ENCODE assay signal across 10 cellular contexts in the genomic region with DNA sequence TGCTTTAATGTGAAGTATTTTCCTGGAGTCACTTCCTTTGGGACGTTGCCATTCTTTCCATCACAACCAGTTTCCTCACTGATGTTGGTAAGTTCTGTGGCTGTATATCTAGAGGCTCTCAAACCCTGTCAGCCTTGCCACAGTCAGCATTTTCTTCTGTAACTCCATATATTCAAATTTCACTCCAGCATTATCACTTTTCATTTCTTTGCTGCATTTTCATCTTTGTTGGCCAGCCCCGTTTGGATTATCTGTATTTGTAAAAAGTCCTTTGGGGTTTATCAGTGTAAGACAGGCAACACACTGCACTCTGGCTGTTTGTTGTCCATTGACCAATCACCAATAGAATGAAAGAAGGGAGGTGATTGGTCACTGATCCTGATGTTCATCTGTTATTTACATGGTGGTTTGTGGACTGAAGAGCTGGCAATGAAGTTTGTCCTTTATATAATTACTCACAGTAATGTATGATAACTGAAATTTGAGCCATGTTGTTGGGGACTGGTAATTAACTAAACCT. TPM values are rescaled to one million over a fixed set of nuclear protein-coding genes. Genes with fewer than 3 reads are reported as not detected.
A peak's percentile ranks its signal among the peaks of the same experiment; 100 is the strongest.
DNase-seq lines count a peak whose midpoint lies in the region; ATAC-seq and TF ChIP-seq lines count a peak whose summit lies in the region.
"Had no signal": no experiment of that assay in that cellular context is flagged by ENCODE, and none has a peak within 500 bp of the region (broad histone marks: within the 10 kb centered on the region; RNA-seq: fewer than 3 reads in every experiment).

No MANE protein-coding gene starts in this region.

- peak; percentile 53 for DNase-seq in amniotic epithelial cell (ENCODE audit: low read depth)
- DNase-seq in mucosa of descending colon = no peak
- no peak for DNase-seq in activated naive CD4-positive, alpha-beta T cell (lab: John Stamatoyannopoulos, UW)
- no peak for DNase-seq in SW480 (ENCODE audit: low spot score)
- no peak for DNase-seq in NCI-H2227 treated with DMSO at 0.1 percent for 48 hours (lab: John Stamatoyannopoulos, UW)
- DNase-seq in coronary artery (ENCODE audit: low spot score) = no peak
- DNase-seq: effector CD4-positive, alpha-beta T cell; PC-9 had no signal

- ATAC-seq in GM18520 (IDR thresholded peaks at IDR 0.05; ENCODE audit: unreplicated experiment) (peak; percentile 47), HG02759 (IDR thresholded peaks at IDR 0.05; ENCODE audit: unreplicated experiment) (peak; percentile 52), mucosa of descending colon (peak; percentile 45)

- H3K27ac ChIP-seq in coronary artery = no peak overlapping the region

- H3K4me1 ChIP-seq in mucosa of descending colon (ENCODE audit: low read depth) = peaks cover 8% of the 10 kb centered on the region

- intact Hi-C loops in mucosa of descending colon (cut with DNase I, micrococcal nuclease) = no loop called here

- no peaks in the 10 kb centered on the region for H3K9me3 ChIP-seq in mucosa of descending colon

- H3K4me3 ChIP-seq in mucosa of descending colon (no peak overlapping the region), coronary artery (no peak overlapping the region)
- H3K4me3 ChIP-seq: PC-9 had no signal

- TF ChIP-seq CTCF in mucosa of descending colon (IDR thresholded peaks at IDR 0.05) (no peak), coronary artery (IDR thresholded peaks at IDR 0.05) (no peak)

- no peaks in the 10 kb centered on the region for H3K36me3 ChIP-seq in mucosa of descending colon (ENCODE audit: low read depth)

RNA-seq across cellular contexts. Expression of a gene that starts 20.3 kb away (rescaled TPM):
- total RNA-seq in mucosa of descending colon = 10 to 100 TPM; 20.2 to 44.7 (median 35.4) TPM

RNA-seq across cellular contexts. Expression of a gene that starts 36.5 kb away (rescaled TPM):
- 10 to 100 TPM; 25.8 to 31.0 (median 27.8) TPM for total RNA-seq in mucosa of descending colon
